In the genomic region with DNA sequence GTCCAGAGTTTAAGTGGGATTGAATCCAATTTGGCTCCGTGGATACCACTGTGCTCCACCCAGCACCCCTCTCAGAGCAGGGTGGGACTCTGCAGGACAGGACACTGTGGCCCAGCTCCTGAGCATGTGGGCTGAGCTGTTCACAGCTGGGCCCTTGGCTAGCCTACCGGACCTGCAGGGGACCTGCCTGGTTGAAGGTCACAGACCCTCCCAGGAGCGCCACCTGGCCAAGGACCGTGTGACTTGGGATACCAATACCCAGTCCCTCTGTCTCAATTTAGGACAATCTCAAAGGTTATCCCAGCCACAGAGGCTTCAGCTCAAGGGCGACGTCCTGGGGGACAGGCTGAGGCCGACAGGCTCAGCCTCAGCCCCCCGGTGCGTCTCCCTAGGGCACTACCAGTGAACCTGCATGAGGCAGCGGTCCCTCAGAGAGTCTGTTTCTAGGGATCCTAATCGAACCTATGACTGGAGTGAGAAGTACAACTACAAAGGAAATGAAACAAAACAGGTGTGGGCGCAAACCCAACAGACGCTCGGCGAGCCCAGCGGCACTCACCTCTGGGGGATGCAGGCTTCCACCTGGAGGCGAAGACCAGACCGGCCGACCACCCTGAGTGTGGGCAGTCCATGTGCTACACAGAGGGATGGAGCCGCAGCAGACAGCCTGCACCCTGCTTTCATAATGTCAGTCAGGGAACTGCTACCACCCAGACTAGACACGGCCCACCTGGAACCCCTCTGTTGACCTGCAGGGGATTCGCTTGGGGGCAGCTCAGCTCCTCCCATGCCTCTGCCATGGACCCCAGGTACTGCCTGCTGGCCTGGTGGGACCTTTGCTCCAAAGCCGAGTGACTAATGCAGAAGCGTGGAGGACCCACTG, we compare ENCODE assay signal across 16 cellular contexts.
DNase-seq lines count a peak whose midpoint lies in the region; ATAC-seq, FAIRE-seq and TF ChIP-seq lines count a peak whose summit lies in the region.
"Had no signal": no experiment of that assay in that cellular context is flagged by ENCODE, and none has a peak within 500 bp of the region (broad histone marks: within the 10 kb centered on the region; RNA-seq: fewer than 3 reads in every experiment).

No MANE protein-coding gene starts in this region.

- H3K4me2 ChIP-seq in K562 (ENCODE audit: insufficient read depth, low read length), result no peak overlapping the region
- H3K4me2 ChIP-seq: BLaER1 treated with 17β-estradiol and CSF1 and Interleukin-3, amounts not matched to agents 10 nM and 100 nM had no signal

- H3K9me1 ChIP-seq in K562 (ENCODE audit: control insufficient read depth, insufficient read depth, low read length), result no peaks in the 10 kb centered on the region

- H3K4me1 ChIP-seq in K562 (replicated peaks in 1 of 2; ENCODE audit: control insufficient read depth in 2 of 2, insufficient read depth in 2 of 2, low read length in 2 of 2), result no peaks in the 10 kb centered on the region
- H3K4me1 ChIP-seq in upper lobe of right lung, result no peaks in the 10 kb centered on the region
- no peaks in the 10 kb centered on the region for H3K4me1 ChIP-seq in left lung

- H3K9ac ChIP-seq in K562 (ENCODE audit: insufficient read depth in 1 of 2, low read depth in 2 of 2, low read length in 2 of 2), result no peak overlapping the region; a peak in 1 of 4 replicates
- H3K9ac ChIP-seq: BLaER1 treated with 17β-estradiol and CSF1 and Interleukin-3, amounts not matched to agents 10 nM and 100 nM had no signal

- 2% methylated on average over 24 of the region's 24 CpGs for WGBS in K562 (ENCODE audit: insufficient coverage, low coverage, missing lambda C conversion rate)

- H3K9me3 ChIP-seq in KOPT-K1 (ENCODE audit: insufficient read depth, low read length, poor library complexity, severe bottlenecking) (no peaks in the 10 kb centered on the region), K562 (replicated peaks; ENCODE audit: control insufficient read depth, insufficient read depth, low read depth, low read length) (no peaks in the 10 kb centered on the region), upper lobe of right lung (no peaks in the 10 kb centered on the region), left lung (no peaks in the 10 kb centered on the region)
- H3K9me3 ChIP-seq: BLaER1 treated with 17β-estradiol and CSF1 and Interleukin-3, amounts not matched to agents 10 nM and 100 nM had no signal

- peaks cover 48 to 91% of the 10 kb centered on the region in 2 experiments for H3K27me3 ChIP-seq in K562 (ENCODE audit: control insufficient read depth in 2 of 2, insufficient read depth in 2 of 2, low read length in 2 of 2)
- H3K27me3 ChIP-seq in upper lobe of right lung, result no peaks in the 10 kb centered on the region
- H3K27me3 ChIP-seq in left lung, result no peaks in the 10 kb centered on the region
- H3K27me3 ChIP-seq: BLaER1 treated with 17β-estradiol and CSF1 and Interleukin-3, amounts not matched to agents 10 nM and 100 nM had no signal

- H3K27ac ChIP-seq in KOPT-K1 (ENCODE audit: low read depth, low read length, poor library complexity, severe bottlenecking) (peak overlapping the region; percentile 52), K562 (ENCODE audit: extremely low read depth, low read depth, low read length) (no peak overlapping the region), upper lobe of right lung (no peak overlapping the region), left lung (no peak overlapping the region)
- H3K27ac ChIP-seq: BLaER1 treated with 17β-estradiol and CSF1 and Interleukin-3, amounts not matched to agents 10 nM and 100 nM had no signal

- no peak overlapping the region for H3K4me3 ChIP-seq in K562
- H3K4me3 ChIP-seq in upper lobe of right lung, result no peak overlapping the region
- H3K4me3 ChIP-seq in left lung, result no peak overlapping the region
- H3K4me3 ChIP-seq: BLaER1 treated with 17β-estradiol and CSF1 and Interleukin-3, amounts not matched to agents 10 nM and 100 nM had no signal

- 0 out of 2 replicates have a peak, but pooled peaks cover 3% of the 10 kb centered on the region for H4K20me1 ChIP-seq in K562 (replicated peaks; ENCODE audit: control insufficient read depth, insufficient read depth, low read length)
- H4K20me1 ChIP-seq: BLaER1 treated with 17β-estradiol and CSF1 and Interleukin-3, amounts not matched to agents 10 nM and 100 nM had no signal

- H3K79me2 ChIP-seq in K562 (ENCODE audit: control insufficient read depth, insufficient read depth, low read length), result no peaks in the 10 kb centered on the region

- TF ChIP-seq RAD21 in K562 (CRISPR knock-in tag; conservative IDR thresholded peaks at IDR 0.05 in 1 of 2, IDR thresholded peaks at IDR 0.05 in 1 of 2), result no peak

- no peak for TF ChIP-seq EP300 in K562 (IDR thresholded peaks at IDR 0.05; ENCODE audit: low read length)

- in situ Hi-C loops in K562 (cut with MboI), result no loop called here

- BruUV-seq in K562 (replicated peaks; lab: Mats Ljungman, UMichigan), result no TSS peak

- DNase-seq in K562 (ENCODE audit: extremely low read depth in 1 of 4, low spot score in 3 of 4) (no peak), posterior vena cava (ENCODE audit: low spot score) (peak; percentile 69), upper lobe of right lung (no peak), left lung (no peak), activated T-cell treated with anti-CD3 and anti-CD28 coated beads for 4 hours (no peak), left lobe of liver (ENCODE audit: low spot score) (no peak)
- DNase-seq: 8988T; Calu3; CD8-positive, alpha-beta T cell; DMS79 treated with DMSO at 0.1 percent for 48 hours; GF-D8; H9 had no signal

- TF ChIP-seq CTCF in K562 (IDR thresholded peaks at IDR 0.05 in 2 of 3, conservative IDR thresholded peaks at IDR 0.05 in 1 of 3; ENCODE audit: insufficient read depth in 2 of 3, low read depth in 1 of 3, low read length in 3 of 3) (no peak), upper lobe of right lung (IDR thresholded peaks at IDR 0.05) (no peak), left lung (IDR thresholded peaks at IDR 0.05) (no peak)

- H3K36me3 ChIP-seq in KOPT-K1 (ENCODE audit: insufficient read depth, low read length) (no peaks in the 10 kb centered on the region), K562 (ENCODE audit: control insufficient read depth, insufficient read depth, low read length) (no peaks in the 10 kb centered on the region), upper lobe of right lung (no peaks in the 10 kb centered on the region), left lung (no peaks in the 10 kb centered on the region)
- H3K36me3 ChIP-seq: BLaER1 treated with 17β-estradiol and CSF1 and Interleukin-3, amounts not matched to agents 10 nM and 100 nM had no signal

- ATAC-seq in K562, result no peak; the same call in none of the 3 replicates
- ATAC-seq in upper lobe of right lung, result peak; percentile 24
- ATAC-seq in left lung, result no peak
- ATAC-seq in left lobe of liver, result no peak
- ATAC-seq: CD8-positive, alpha-beta T cell; HepG2 had no signal

- TF ChIP-seq POLR2A in K562 (conservative IDR thresholded peaks at IDR 0.05), result no peak

- POLR2A ChIA-PET in K562 (lab: Yijun Ruan, JAX), result interaction anchor here (0.8 kb wide), 1 partner anchor 29 kb away, joined by 4 read pairs; no protein-coding TSS in a partner anchor

- FAIRE-seq in K562 (lab: Jason Lieb, UNC), result no peak
- FAIRE-seq: H1, HepG2 had no signal

- H2AFZ ChIP-seq in K562 (ENCODE audit: low read depth, low read length), result no peak overlapping the region

- CTCF ChIA-PET in K562 (lab: Yijun Ruan, JAX; ENCODE audit: low intra/inter-chr PET ratio), result no interaction called here

- intact Hi-C loops in K562 (cut with micrococcal nuclease), result no loop called here
- intact Hi-C loops in posterior vena cava (cut with DNase I), result no loop called here
- intact Hi-C loops in upper lobe of right lung (cut with DNase I), result no loop called here
- intact Hi-C loops in left lung (cut with DNase I), result no loop called here

TF ChIP-seq in K562, 482 proteins besides CTCF, POLR2A, EP300 and RAD21:
- TF ChIP-seq E2F3 (CRISPR knock-in tag; IDR thresholded peaks at IDR 0.05) (no peak), CBX2 (IDR thresholded peaks at IDR 0.05; ENCODE audit: insufficient read depth, low read length, poor library complexity, severe bottlenecking) (peak; percentile 33)
